In genomic region chr12:63845726-63846125, GRCh38 we compare ENCODE assay signal across 8 cellular contexts. TPM values are rescaled to one million over a fixed set of nuclear protein-coding genes. Genes with fewer than 3 reads are reported as not detected.
DNase-seq lines count a peak whose midpoint lies in the region; ATAC-seq, FAIRE-seq and TF ChIP-seq lines count a peak whose summit lies in the region.

No MANE protein-coding gene starts in this region.

- no peak for ATAC-seq in GM21447 (IDR thresholded peaks at IDR 0.05; ENCODE audit: unreplicated experiment)
- no peak for ATAC-seq in GM21619 (IDR thresholded peaks at IDR 0.05; ENCODE audit: unreplicated experiment)
- no peak for ATAC-seq in HG02884 (IDR thresholded peaks at IDR 0.05; ENCODE audit: unreplicated experiment)

- in situ Hi-C loops in HAP-1 (cut with MboI; ENCODE audit: low sequenced_read_pairs), result loop anchor here (25.0 kb wide), 2 partner anchors 1258 to 1408 kb away; no protein-coding TSS in a partner anchor

- peaks cover 17% of the 10 kb centered on the region for H3K4me1 ChIP-seq in HAP-1
- H3K4me1 ChIP-seq in sigmoid colon, result peaks cover 0 to 36% (median 23%) of the 10 kb centered on the region in 4 donors

- H3K4me3 ChIP-seq in HAP-1 (peak overlapping the region; percentile 84), fibroblast of villous mesenchyme (ENCODE audit: low read depth, low read length) (peak overlapping the region; percentile 69), sigmoid colon (peak overlapping the region; percentile 71 to 92 (median 85))

- TF ChIP-seq EP300 in sigmoid colon (IDR thresholded peaks at IDR 0.05), result no peak

- WGBS in sigmoid colon, 2 donors, result 12 to 50% methylated on average over 2 of the region's 2 CpGs

- H3K36me3 ChIP-seq in HAP-1 (replicated peaks) (no peaks in the 10 kb centered on the region), sigmoid colon (no peaks in the 10 kb centered on the region)

- FAIRE-seq in RCC 7860 (lab: Jason Lieb, UNC), result no peak

- intact Hi-C loops in sigmoid colon (cut with DNase I), result no loop called here

- no peak for TF ChIP-seq CTCF in fibroblast of villous mesenchyme (IDR thresholded peaks at IDR 0.05; ENCODE audit: insufficient read depth, low read depth, low read length)
- no peak for TF ChIP-seq CTCF in sigmoid colon (IDR thresholded peaks at IDR 0.05)

- peak; percentile 63 to 82 for DNase-seq in HAP-1 (ENCODE audit: low spot score in 2 of 2)
- DNase-seq in RCC 7860 (ENCODE audit: low spot score), result peak; percentile 50
- DNase-seq in fibroblast of villous mesenchyme (ENCODE audit: low read depth), result peak; percentile 67
- DNase-seq in sigmoid colon, result no peak
- no peak for DNase-seq in COLO668 (lab: John Stamatoyannopoulos, UW; ENCODE audit: unreplicated experiment)

- TF ChIP-seq POLR2A in sigmoid colon (IDR thresholded peaks at IDR 0.05), result no peak

- H3K27ac ChIP-seq in sigmoid colon, result peak overlapping the region in 1 of 4 donors; percentile 97

- H3K27me3 ChIP-seq in HAP-1 (ENCODE audit: low read depth) (no peaks in the 10 kb centered on the region), sigmoid colon (no peaks in the 10 kb centered on the region)

- H3K9me3 ChIP-seq in HAP-1 (no peaks in the 10 kb centered on the region), sigmoid colon (no peaks in the 10 kb centered on the region)

RNA-seq across cellular contexts. Expression of gene SRGAP1, which starts 1.2 kb away (rescaled TPM):
- total RNA-seq in fibroblast of villous mesenchyme (14.5 and 18.1 TPM in 2 replicates), sigmoid colon (10 to 100 TPM in 2 of 4 donors, 1 to 10 TPM in 2; 5.4 to 16.3 (median 10.1) TPM)
- 1 to 10 TPM; 2.4 to 4.7 (median 2.8) TPM for polyA plus RNA-seq in sigmoid colon

Comparison
In these comparisons a context has a peak if more than half of its experiments do, and no peak if none do; other contexts are left out.
1. DNase-seq: peak in HAP-1 (2 of 2), RCC 7860 (single experiment) and fibroblast of villous mesenchyme (single experiment); none in sigmoid colon (single experiment) and COLO668 (single experiment).
2. Peak in every context shown above with its lines, with median percentiles within 50 percentile points of each other: H3K4me3 ChIP-seq.